In the genomic region with DNA sequence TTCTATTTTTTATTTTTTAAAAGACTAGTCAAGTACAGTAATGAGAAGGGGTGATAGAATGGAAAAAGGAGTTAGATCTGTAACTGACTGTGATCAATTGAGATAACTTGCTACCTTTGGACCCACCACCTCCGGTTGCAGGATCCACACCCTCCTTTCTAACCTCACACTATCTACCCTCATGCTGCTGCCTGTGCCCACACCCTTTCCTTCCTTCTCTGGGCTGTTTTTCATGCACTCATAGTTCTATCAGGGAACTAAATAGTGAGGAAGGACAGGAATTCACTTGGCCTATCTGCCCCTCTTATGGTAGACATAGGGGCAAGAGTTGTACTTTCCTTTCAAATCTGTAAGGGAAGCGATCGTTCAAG, we compare ENCODE assay signal across 14 cellular contexts.
DNase-seq lines count a peak whose midpoint lies in the region; TF ChIP-seq lines count a peak whose summit lies in the region.
"Had no signal": no experiment of that assay in that cellular context is flagged by ENCODE, and none has a peak within 500 bp of the region (broad histone marks: within the 10 kb centered on the region; RNA-seq: fewer than 3 reads in every experiment).

No MANE protein-coding gene starts in this region.

- peak overlapping the region in 3 of 4 donors; percentile 67 to 81 (median 78) for H3K27ac ChIP-seq in Peyer's patch
- peak overlapping the region; percentile 98 for H3K27ac ChIP-seq in WERI-Rb-1
- H3K27ac ChIP-seq in layer of hippocampus (ENCODE audit: low read depth, low read length) = peak overlapping the region; percentile 97
- peak overlapping the region; percentile 77 for H3K27ac ChIP-seq in stomach smooth muscle (ENCODE audit: low read length)
- H3K27ac ChIP-seq: HL-60 had no signal

- peak in 2 of 3 donors; percentile 48 to 61 for DNase-seq in Peyer's patch
- DNase-seq in WERI-Rb-1 = no peak
- DNase-seq in NK-92 (lab: John Stamatoyannopoulos, UW; ENCODE audit: unreplicated experiment) = no peak
- no peak for DNase-seq in NAMALWA (ENCODE audit: low spot score)
- DNase-seq in NCI-H82 treated with DMSO at 0.1 percent for 48 hours (lab: John Stamatoyannopoulos, UW; ENCODE audit: unreplicated experiment) = no peak
- DNase-seq: activated naive CD4-positive, alpha-beta T cell treated with anti-CD3 and anti-CD28 coated beads, Interleukin-2, amount 50 U/mL, for 16 hours; midbrain; MV-4-11; PC-3; SK-N-SH had no signal

- TF ChIP-seq CTCF in Peyer's patch (IDR thresholded peaks at IDR 0.05) = no peak
- no peak for TF ChIP-seq CTCF in WERI-Rb-1 (IDR thresholded peaks at IDR 0.05; ENCODE audit: low read depth, low read length)

- H3K9me3 ChIP-seq in Peyer's patch = no peaks in the 10 kb centered on the region
- no peaks in the 10 kb centered on the region for H3K9me3 ChIP-seq in WERI-Rb-1 (ENCODE audit: severe bottlenecking)
- H3K9me3 ChIP-seq in stomach smooth muscle (ENCODE audit: control insufficient read depth in 2 of 2, low read length in 2 of 2) = no peaks in the 10 kb centered on the region
- H3K9me3 ChIP-seq: SK-N-SH had no signal

- H3K4me3 ChIP-seq in Peyer's patch = no peak overlapping the region
- peak overlapping the region; percentile 55 for H3K4me3 ChIP-seq in WERI-Rb-1 (ENCODE audit: low read depth, low read length)
- no peak overlapping the region for H3K4me3 ChIP-seq in stomach smooth muscle (ENCODE audit: low read length in 2 of 2)
- H3K4me3 ChIP-seq: K562 had no signal

- H3K27me3 ChIP-seq in Peyer's patch = no peaks in the 10 kb centered on the region
- H3K27me3 ChIP-seq in WERI-Rb-1 (ENCODE audit: insufficient read depth, low read depth, severe bottlenecking) = no peaks in the 10 kb centered on the region
- no peaks in the 10 kb centered on the region for H3K27me3 ChIP-seq in layer of hippocampus (ENCODE audit: control insufficient read depth, insufficient read depth, low read length)
- no peaks in the 10 kb centered on the region for H3K27me3 ChIP-seq in stomach smooth muscle (ENCODE audit: control insufficient read depth in 1 of 2, insufficient read depth in 2 of 2, low read length in 2 of 2)

- TF ChIP-seq POLR2A in Peyer's patch (IDR thresholded peaks at IDR 0.05) = no peak

- H3K4me1 ChIP-seq in Peyer's patch = peaks cover 0 to 30% (median 5%) of the 10 kb centered on the region in 4 donors
- H3K4me1 ChIP-seq in stomach smooth muscle (ENCODE audit: control insufficient read depth, insufficient read depth, low read length) = peaks cover 25% of the 10 kb centered on the region

- no peak overlapping the region for H3K9ac ChIP-seq in stomach smooth muscle (ENCODE audit: low read length in 2 of 2)
- H3K9ac ChIP-seq: SK-N-SH had no signal

- H3K36me3 ChIP-seq in Peyer's patch (peaks cover 0 to 6% (median 0%) of the 10 kb centered on the region in 3 donors), WERI-Rb-1 (peaks cover 52% of the 10 kb centered on the region), stomach smooth muscle (ENCODE audit: control insufficient read depth in 2 of 2, insufficient read depth in 2 of 2, low read length in 2 of 2) (peaks cover 0 to 6% of the 10 kb centered on the region in 2 donors)

Comparison
In these comparisons a context has a peak if more than half of its experiments do, and no peak if none do; other contexts are left out.
1. DNase-seq: peak in Peyer's patch (2 of 3); none in WERI-Rb-1 (single experiment), NK-92 (single experiment), NAMALWA (single experiment) and NCI-H82 treated with DMSO at 0.1 percent for 48 hours (single experiment).
2. Peak in every context shown above with its lines, with median percentiles within 50 percentile points of each other: H3K27ac ChIP-seq.